37 cellular contexts compared by ENCODE assay signal in genomic region chr10:80397014-80397413, GRCh38. TPM values are rescaled to one million over a fixed set of nuclear protein-coding genes. Genes with fewer than 3 reads are reported as not detected.
"Had no signal": no experiment of that assay in that cellular context is flagged by ENCODE, and none has a peak within 500 bp of the region (broad histone marks: within the 10 kb centered on the region; RNA-seq: fewer than 3 reads in every experiment).

No MANE protein-coding gene starts in this region.

- H3K4me3 ChIP-seq: ascending aorta, cardiac muscle cell, left lung, smooth muscle cell, suprapubic skin, tibial artery, upper lobe of right lung had no signal

- H3K9me3 Mint-ChIP-seq: activated CD4-positive, alpha-beta memory T cell treated with anti-CD3 and anti-CD28 coated beads for 36 hours; activated naive CD4-positive, alpha-beta T cell treated with anti-CD3 and anti-CD28 coated beads for 36 hours; activated naive CD8-positive, alpha-beta T cell treated with anti-CD3 and anti-CD28 coated beads, Interleukin-2, amount 10 ng/mL, durations not matched to agents 7 days and 5 days; activated T-helper 1 cell treated with anti-CD3 and anti-CD28 coated beads, Interleukin-12 subunit alpha, Interleukin-12 subunit beta, Interleukin-2, Interleukin-4 antibody, amounts not matched to agents 30 ng/mL and 10 ng/mL and 1 ng/mL, durations not matched to agents 14 hours and 24 hours and 36 hours; brain; nephron; T-helper 1 cell treated with Interleukin-12 subunit alpha and Interleukin-12 subunit beta and Interleukin-4 antibody, amounts not matched to agents 30 μg/mL and 1 μg/mL, for 36 hours had no signal

- H3K4me1 Mint-ChIP-seq: activated naive CD8-positive, alpha-beta T cell treated with anti-CD3 and anti-CD28 coated beads, Interleukin-2, amount 10 ng/mL, durations not matched to agents 7 days and 5 days; brain; nephron had no signal

- ATAC-seq: activated CD4-positive, CD25-positive, alpha-beta regulatory T cell treated with anti-CD3 and anti-CD28 coated beads, Interleukin-2, amount 50 U/mL, for 24 hours; left lung; upper lobe of right lung had no signal

- H3K4me3 Mint-ChIP-seq: activated CD4-positive, alpha-beta memory T cell treated with anti-CD3 and anti-CD28 coated beads for 36 hours; activated naive CD4-positive, alpha-beta T cell treated with anti-CD3 and anti-CD28 coated beads for 36 hours; activated naive CD8-positive, alpha-beta T cell treated with anti-CD3 and anti-CD28 coated beads, Interleukin-2, amount 10 ng/mL, durations not matched to agents 7 days and 5 days; activated T-helper 1 cell treated with anti-CD3 and anti-CD28 coated beads, Interleukin-12 subunit alpha, Interleukin-12 subunit beta, Interleukin-2, Interleukin-4 antibody, amounts not matched to agents 30 ng/mL and 10 ng/mL and 1 ng/mL, durations not matched to agents 14 hours and 24 hours and 36 hours; nephron; T-helper 1 cell treated with Interleukin-12 subunit alpha and Interleukin-12 subunit beta and Interleukin-4 antibody, amounts not matched to agents 30 μg/mL and 1 μg/mL, for 36 hours had no signal

- H3K4me2 ChIP-seq: smooth muscle cell had no signal

- H3K27ac ChIP-seq: ascending aorta, cardiac muscle cell, left lung, neutrophil, suprapubic skin, tibial artery, upper lobe of right lung, VCaP had no signal

- H3K9me3 ChIP-seq: ascending aorta, left lung, neutrophil, suprapubic skin, tibial artery, upper lobe of right lung had no signal

- H3K36me3 ChIP-seq: ascending aorta, cardiac muscle cell, left lung, neutrophil, suprapubic skin, tibial artery, upper lobe of right lung had no signal

- H3K36me3 Mint-ChIP-seq: activated CD4-positive, alpha-beta memory T cell treated with anti-CD3 and anti-CD28 coated beads for 36 hours; activated naive CD8-positive, alpha-beta T cell treated with anti-CD3 and anti-CD28 coated beads, Interleukin-2, amount 10 ng/mL, durations not matched to agents 7 days and 5 days; brain had no signal

- H3K27me3 ChIP-seq: ascending aorta, cardiac muscle cell, left lung, suprapubic skin, upper lobe of right lung had no signal

- DNase-seq: activated CD4-positive, alpha-beta memory T cell treated with anti-CD3 and anti-CD28 coated beads for 36 hours; activated CD4-positive, alpha-beta T cell treated with anti-CD3 and anti-CD28 coated beads for 48 hours; activated CD8-positive, alpha-beta memory T cell treated with anti-CD3 and anti-CD28 coated beads, Interleukin-2, amount 50 U/mL, for 4 hours; activated effector memory CD4-positive, alpha-beta T cell treated with anti-CD3 and anti-CD28 coated beads, Interleukin-2, amount 50 U/mL, for 16 hours; activated naive CD4-positive, alpha-beta T cell treated with anti-CD3 and anti-CD28 coated beads for 36 hours; activated naive CD8-positive, alpha-beta T cell treated with anti-CD3 and anti-CD28 coated beads, Interleukin-2, amount 10 ng/mL, durations not matched to agents 7 days and 5 days; activated T-cell treated with anti-CD3 and anti-CD28 coated beads, Interleukin-2, amount 50 U/mL, for 1 hour; cortex of kidney; left lung; stimulated activated CD4-positive, alpha-beta T cell treated with anti-CD3 and anti-CD28 coated beads, Interleukin-1b, Interleukin-23, amount 100 ng/mL, for 48 hours; stimulated activated naive CD4-positive, alpha-beta T cell; T-helper 9 cell; tibial artery; upper lobe of right lung had no signal

- FAIRE-seq: endothelial cell of umbilical vein, islet of Langerhans, TTC549 had no signal

- H3K4me1 ChIP-seq: ascending aorta, tibial artery, upper lobe of right lung had no signal

- H3K27ac Mint-ChIP-seq: activated CD4-positive, alpha-beta memory T cell treated with anti-CD3 and anti-CD28 coated beads for 36 hours; activated naive CD4-positive, alpha-beta T cell treated with anti-CD3 and anti-CD28 coated beads for 36 hours; activated naive CD8-positive, alpha-beta T cell treated with anti-CD3 and anti-CD28 coated beads, Interleukin-2, amount 10 ng/mL, durations not matched to agents 7 days and 5 days; activated T-helper 1 cell treated with anti-CD3 and anti-CD28 coated beads, Interleukin-12 subunit alpha, Interleukin-12 subunit beta, Interleukin-2, Interleukin-4 antibody, amounts not matched to agents 30 ng/mL and 10 ng/mL and 1 ng/mL, durations not matched to agents 14 hours and 24 hours and 36 hours; brain; nephron; T-helper 1 cell treated with Interleukin-12 subunit alpha and Interleukin-12 subunit beta and Interleukin-4 antibody, amounts not matched to agents 30 μg/mL and 1 μg/mL, for 36 hours had no signal

RNA-seq across cellular contexts. Expression of gene DYDC2, which starts 40.4 kb away (rescaled TPM):
- total RNA-seq: activated CD4-positive, alpha-beta memory T cell treated with anti-CD3 and anti-CD28 coated beads for 36 hours; activated CD8-positive, alpha-beta memory T cell treated with anti-CD3 and anti-CD28 coated beads for 36 hours; activated naive CD4-positive, alpha-beta T cell treated with anti-CD3 and anti-CD28 coated beads for 36 hours; activated naive CD8-positive, alpha-beta T cell treated with anti-CD3 and anti-CD28 coated beads, Interleukin-2, amount 10 ng/mL, durations not matched to agents 7 days and 5 days; activated T-helper 1 cell treated with anti-CD3 and anti-CD28 coated beads, Interleukin-12 subunit alpha, Interleukin-12 subunit beta, Interleukin-2, Interleukin-4 antibody, amounts not matched to agents 30 ng/mL and 10 ng/mL and 1 ng/mL, durations not matched to agents 14 hours and 24 hours and 36 hours; ascending aorta; cardiac muscle cell; endothelial cell of umbilical vein; fibroblast of lung; fibroblast of villous mesenchyme; lung microvascular endothelial cell; osteocyte; posterior vena cava; smooth muscle cell; upper lobe of right lung had no signal
- polyA plus RNA-seq: endothelial cell of umbilical vein, fibroblast of lung, smooth muscle cell had no signal

RNA-seq across cellular contexts. Expression of gene DYDC1, which starts 40.5 kb away (rescaled TPM):
- total RNA-seq: activated CD4-positive, alpha-beta memory T cell treated with anti-CD3 and anti-CD28 coated beads for 36 hours; activated CD8-positive, alpha-beta memory T cell treated with anti-CD3 and anti-CD28 coated beads for 36 hours; activated naive CD4-positive, alpha-beta T cell treated with anti-CD3 and anti-CD28 coated beads for 36 hours; activated naive CD8-positive, alpha-beta T cell treated with anti-CD3 and anti-CD28 coated beads, Interleukin-2, amount 10 ng/mL, durations not matched to agents 7 days and 5 days; activated T-helper 1 cell treated with anti-CD3 and anti-CD28 coated beads, Interleukin-12 subunit alpha, Interleukin-12 subunit beta, Interleukin-2, Interleukin-4 antibody, amounts not matched to agents 30 ng/mL and 10 ng/mL and 1 ng/mL, durations not matched to agents 14 hours and 24 hours and 36 hours; ascending aorta; cardiac muscle cell; cerebellum; endothelial cell of umbilical vein; fibroblast of lung; fibroblast of villous mesenchyme; lung microvascular endothelial cell; mucosa of gallbladder; osteocyte; posterior vena cava; smooth muscle cell; suprapubic skin; upper lobe of right lung had no signal
- polyA plus RNA-seq: cardiac muscle cell, endothelial cell of umbilical vein, esophagus, fibroblast of lung, smooth muscle cell had no signal
